ENCODE assay signal across 23 cellular contexts in the genomic region with DNA sequence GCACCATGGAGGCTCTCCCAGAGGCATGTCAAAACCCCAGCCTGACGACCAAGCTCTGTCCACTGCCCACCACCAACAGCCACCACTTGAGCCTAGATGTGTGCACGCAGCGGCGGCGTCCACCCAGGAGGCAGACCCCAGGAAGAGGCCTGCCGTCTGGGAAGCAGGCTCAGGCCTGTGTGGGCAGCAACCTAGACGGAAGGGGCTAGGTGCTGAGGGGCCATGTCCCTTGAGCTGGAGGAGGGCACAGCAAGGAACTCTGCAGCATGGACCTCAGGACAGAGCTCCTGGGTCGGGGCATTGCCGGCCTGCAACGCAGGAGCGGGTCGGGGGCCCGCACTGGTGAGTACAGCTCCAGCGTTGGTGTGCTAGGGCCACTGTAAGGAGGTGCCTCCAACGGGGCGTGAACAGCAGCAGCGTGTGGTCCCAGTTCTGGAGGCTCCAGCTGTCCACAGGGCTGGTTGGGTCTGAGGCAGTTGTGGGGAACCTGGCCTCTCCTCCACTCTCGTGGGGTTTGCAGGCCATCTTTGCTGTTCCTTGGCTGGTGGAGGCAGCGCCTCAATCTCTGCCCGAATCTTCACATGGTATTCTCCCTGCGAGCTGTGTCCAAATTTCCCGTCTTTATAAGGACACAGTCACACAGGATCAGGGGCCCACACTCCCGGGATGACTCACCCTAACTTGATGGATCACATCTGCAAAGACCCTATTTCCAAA. TPM values are rescaled to one million over a fixed set of nuclear protein-coding genes. Genes with fewer than 3 reads are reported as not detected.
DNase-seq lines count a peak whose midpoint lies in the region; ATAC-seq and TF ChIP-seq lines count a peak whose summit lies in the region.
"Had no signal": no experiment of that assay in that cellular context is flagged by ENCODE, and none has a peak within 500 bp of the region (broad histone marks: within the 10 kb centered on the region; RNA-seq: fewer than 3 reads in every experiment).

No MANE protein-coding gene starts in this region.

- peaks cover 17% of the 10 kb centered on the region for H3K4me1 ChIP-seq in upper lobe of right lung
- H3K4me1 ChIP-seq in CD8-positive, alpha-beta T cell (ENCODE audit: insufficient read depth, low read length) = peaks cover 21% of the 10 kb centered on the region

- CTCF ChIA-PET in activated CD8-positive, alpha-beta memory T cell treated with anti-CD3 and anti-CD28 coated beads, Interleukin-2, amount 10 ng/mL, durations not matched to agents 7 days and 5 days (lab: Charles Lee) = interaction anchor here (1.0 to 1.8 kb wide), 2 partner anchors 23 to 55 kb away, joined by 3 to 4 read pairs; no protein-coding TSS in a partner anchor
- CTCF ChIA-PET in CD4-positive, alpha-beta T cell (lab: Charles Lee) = no interaction called here
- CTCF ChIA-PET in CD8-positive, alpha-beta T cell (lab: Charles Lee) = interaction anchor here (1.5 to 2.4 kb wide), 2 partner anchors 53 to 69 kb away, joined by 3 to 18 read pairs; a partner anchor contains a TSS

- H3K36me3 Mint-ChIP-seq in activated CD8-positive, alpha-beta memory T cell treated with anti-CD3 and anti-CD28 coated beads, Interleukin-2, amount 10 ng/mL, durations not matched to agents 7 days and 5 days = peaks cover 6% of the 10 kb centered on the region
- H3K36me3 Mint-ChIP-seq in chondrocyte (ENCODE audit: low read depth) = no peaks in the 10 kb centered on the region
- H3K36me3 Mint-ChIP-seq in neural crest cell (ENCODE audit: low read depth) = peaks cover 7% of the 10 kb centered on the region
- H3K36me3 Mint-ChIP-seq in CD4-positive, alpha-beta T cell (ENCODE audit: low read depth) = no peaks in the 10 kb centered on the region
- no peaks in the 10 kb centered on the region for H3K36me3 Mint-ChIP-seq in CD8-positive, alpha-beta T cell
- H3K36me3 Mint-ChIP-seq: memory B cell had no signal

- no peak for ATAC-seq in activated CD8-positive, alpha-beta memory T cell treated with anti-CD3 and anti-CD28 coated beads, Interleukin-2, amount 10 ng/mL, durations not matched to agents 7 days and 5 days
- ATAC-seq in upper lobe of right lung (no peak), HG03460 (IDR thresholded peaks at IDR 0.05; ENCODE audit: unreplicated experiment) (no peak)
- no peak for ATAC-seq in CD4-positive, alpha-beta T cell (ENCODE audit: poor library complexity)
- ATAC-seq in CD8-positive, alpha-beta T cell = no peak

- H3K27ac ChIP-seq in upper lobe of right lung = no peak overlapping the region
- no peak overlapping the region for H3K27ac ChIP-seq in CD4-positive, alpha-beta T cell (ENCODE audit: low read depth, low read length)
- no peak overlapping the region for H3K27ac ChIP-seq in CD8-positive, alpha-beta T cell (ENCODE audit: low read depth, low read length)
- H3K27ac ChIP-seq: GM23248, SK-N-MC had no signal

- H3K27me3 ChIP-seq in upper lobe of right lung = no peaks in the 10 kb centered on the region
- H3K27me3 ChIP-seq in CD4-positive, alpha-beta T cell (ENCODE audit: control insufficient read depth, insufficient read depth, low read length) = no peaks in the 10 kb centered on the region
- no peaks in the 10 kb centered on the region for H3K27me3 ChIP-seq in CD8-positive, alpha-beta T cell (ENCODE audit: insufficient read depth, low read length)

- H3K27ac Mint-ChIP-seq in activated CD8-positive, alpha-beta memory T cell treated with anti-CD3 and anti-CD28 coated beads, Interleukin-2, amount 10 ng/mL, durations not matched to agents 7 days and 5 days = no peak overlapping the region
- no peak overlapping the region for H3K27ac Mint-ChIP-seq in chondrocyte (ENCODE audit: unreplicated experiment)
- H3K27ac Mint-ChIP-seq in neural crest cell (ENCODE audit: unreplicated experiment) = no peak overlapping the region
- H3K27ac Mint-ChIP-seq in CD4-positive, alpha-beta T cell = no peak overlapping the region
- H3K27ac Mint-ChIP-seq in CD8-positive, alpha-beta T cell = no peak overlapping the region
- H3K27ac Mint-ChIP-seq: activated naive CD8-positive, alpha-beta T cell treated with anti-CD3 and anti-CD28 coated beads for 36 hours; memory B cell; T-helper 1 cell treated with Interleukin-12 subunit alpha and Interleukin-12 subunit beta and Interleukin-4 antibody, amounts not matched to agents 30 μg/mL and 1 μg/mL, for 36 hours had no signal

- peaks cover 6% of the 10 kb centered on the region for H3K9me3 Mint-ChIP-seq in activated CD8-positive, alpha-beta memory T cell treated with anti-CD3 and anti-CD28 coated beads, Interleukin-2, amount 10 ng/mL, durations not matched to agents 7 days and 5 days (ENCODE audit: low read depth)
- H3K9me3 Mint-ChIP-seq in chondrocyte (ENCODE audit: low read depth) (peaks cover 3% of the 10 kb centered on the region), neural crest cell (peaks cover 8% of the 10 kb centered on the region)
- H3K9me3 Mint-ChIP-seq in CD4-positive, alpha-beta T cell = no peaks in the 10 kb centered on the region
- no peaks in the 10 kb centered on the region for H3K9me3 Mint-ChIP-seq in CD8-positive, alpha-beta T cell
- H3K9me3 Mint-ChIP-seq: CD8-positive, alpha-beta memory T cell had no signal

- intact Hi-C loops in upper lobe of right lung (cut with DNase I) = no loop called here
- intact Hi-C loops in CD4-positive, alpha-beta T cell (cut with DNase I, micrococcal nuclease) = no loop called here
- intact Hi-C loops in CD8-positive, alpha-beta T cell (cut with DNase I, micrococcal nuclease) = loop anchor here in 1 of 2 experiments (10.0 kb wide), 1 partner anchor 483 kb away; a partner anchor contains a TSS

- peaks cover 14% of the 10 kb centered on the region for H3K27me3 Mint-ChIP-seq in activated CD8-positive, alpha-beta memory T cell treated with anti-CD3 and anti-CD28 coated beads, Interleukin-2, amount 10 ng/mL, durations not matched to agents 7 days and 5 days
- H3K27me3 Mint-ChIP-seq in chondrocyte (ENCODE audit: low read depth) (no peaks in the 10 kb centered on the region), neural crest cell (ENCODE audit: low read depth) (peaks cover 29% of the 10 kb centered on the region)
- H3K27me3 Mint-ChIP-seq in CD4-positive, alpha-beta T cell = peaks cover 4% of the 10 kb centered on the region
- H3K27me3 Mint-ChIP-seq in CD8-positive, alpha-beta T cell (ENCODE audit: low read depth) = no peaks in the 10 kb centered on the region
- H3K27me3 Mint-ChIP-seq: CD8-positive, alpha-beta memory T cell had no signal

- TF ChIP-seq CTCF in chondrocyte (IDR thresholded peaks at IDR 0.05) (no peak), neural crest cell (conservative IDR thresholded peaks at IDR 0.05) (no peak), upper lobe of right lung (IDR thresholded peaks at IDR 0.05) (no peak)
- TF ChIP-seq CTCF in CD4-positive, alpha-beta T cell (IDR thresholded peaks at IDR 0.05) = no peak
- TF ChIP-seq CTCF in CD8-positive, alpha-beta T cell (IDR thresholded peaks at IDR 0.05) = no peak

- H3K4me1 Mint-ChIP-seq in activated CD8-positive, alpha-beta memory T cell treated with anti-CD3 and anti-CD28 coated beads, Interleukin-2, amount 10 ng/mL, durations not matched to agents 7 days and 5 days = peaks cover 14% of the 10 kb centered on the region
- peaks cover 14% of the 10 kb centered on the region for H3K4me1 Mint-ChIP-seq in chondrocyte (ENCODE audit: low read depth)
- H3K4me1 Mint-ChIP-seq in neural crest cell = peaks cover 32% of the 10 kb centered on the region
- peaks cover 23% of the 10 kb centered on the region for H3K4me1 Mint-ChIP-seq in CD4-positive, alpha-beta T cell (ENCODE audit: low read depth)
- peaks cover 24% of the 10 kb centered on the region for H3K4me1 Mint-ChIP-seq in CD8-positive, alpha-beta T cell (ENCODE audit: low read depth)

- no peaks in the 10 kb centered on the region for H3K36me3 ChIP-seq in upper lobe of right lung
- H3K36me3 ChIP-seq in CD8-positive, alpha-beta T cell (ENCODE audit: insufficient read depth, low read length) = no peaks in the 10 kb centered on the region

- POLR2A ChIA-PET in CD4-positive, alpha-beta T cell (lab: Charles Lee) = interaction anchor here (1.3 kb wide), 1 partner anchor 21 kb away, joined by 3 read pairs; a partner anchor contains a TSS
- POLR2A ChIA-PET in CD8-positive, alpha-beta T cell (lab: Charles Lee) = interaction anchor here (1.8 kb wide), 1 partner anchor 20 kb away, joined by 4 read pairs; a partner anchor contains a TSS

- peak; percentile 52 for DNase-seq in activated CD8-positive, alpha-beta memory T cell treated with anti-CD3 and anti-CD28 coated beads for 24 hours
- no peak for DNase-seq in activated CD8-positive, alpha-beta memory T cell treated with anti-CD3 and anti-CD28 coated beads, Interleukin-2, amount 10 ng/mL, durations not matched to agents 7 days and 5 days
- DNase-seq in chondrocyte (ENCODE audit: low spot score) = peak; percentile 85
- DNase-seq in neural crest cell (ENCODE audit: low read depth, low spot score) = no peak
- peak; percentile 66 for DNase-seq in upper lobe of right lung
- DNase-seq in CD4-positive, alpha-beta T cell = no peak
- DNase-seq in CD8-positive, alpha-beta T cell = no peak
- DNase-seq: activated CD4-positive, alpha-beta T cell treated with anti-CD3 and anti-CD28 coated beads, Interleukin-2, amount 50 U/mL, for 1 hour; activated CD8-positive, alpha-beta memory T cell treated with anti-CD3 and anti-CD28 coated beads, Interleukin-2, amount 50 U/mL, for 4 hours; activated naive CD8-positive, alpha-beta T cell treated with anti-CD3 and anti-CD28 coated beads for 36 hours; AML-193; CD8-positive, alpha-beta memory T cell; GF-D8; NCI-H1092 treated with DMSO at 0.1 percent for 48 hours; NCI-H2029; stimulated activated CD4-positive, alpha-beta T cell treated with anti-CD3 and anti-CD28 coated beads, Interleukin-12 subunit alpha, Interleukin-12 subunit beta, amount 100 ng/mL, for 4 hours; stimulated activated CD4-positive, alpha-beta T cell treated with anti-CD3 and anti-CD28 coated beads, Interleukin-4, amount 100 ng/mL, for 24 hours; stimulated activated naive CD4-positive, alpha-beta T cell had no signal

- no peak overlapping the region for H3K4me3 Mint-ChIP-seq in activated CD8-positive, alpha-beta memory T cell treated with anti-CD3 and anti-CD28 coated beads, Interleukin-2, amount 10 ng/mL, durations not matched to agents 7 days and 5 days
- H3K4me3 Mint-ChIP-seq in chondrocyte (ENCODE audit: unreplicated experiment) = no peak overlapping the region
- H3K4me3 Mint-ChIP-seq in neural crest cell = peak overlapping the region; percentile 66
- no peak overlapping the region for H3K4me3 Mint-ChIP-seq in CD4-positive, alpha-beta T cell
- H3K4me3 Mint-ChIP-seq in CD8-positive, alpha-beta T cell = no peak overlapping the region
- H3K4me3 Mint-ChIP-seq: activated naive CD8-positive, alpha-beta T cell treated with anti-CD3 and anti-CD28 coated beads for 36 hours; memory B cell; T-helper 1 cell treated with Interleukin-12 subunit alpha and Interleukin-12 subunit beta and Interleukin-4 antibody, amounts not matched to agents 30 μg/mL and 1 μg/mL, for 36 hours had no signal

- H3K4me3 ChIP-seq in upper lobe of right lung = no peak overlapping the region
- H3K4me3 ChIP-seq in CD8-positive, alpha-beta T cell (ENCODE audit: low read depth, low read length) = no peak overlapping the region
- H3K4me3 ChIP-seq: GM23248, SK-N-MC had no signal

- no peaks in the 10 kb centered on the region for H3K9me3 ChIP-seq in upper lobe of right lung
- H3K9me3 ChIP-seq in CD4-positive, alpha-beta T cell (ENCODE audit: control insufficient read depth, low read length) = no peaks in the 10 kb centered on the region
- H3K9me3 ChIP-seq in CD8-positive, alpha-beta T cell (ENCODE audit: low read length) = no peaks in the 10 kb centered on the region

RNA-seq across cellular contexts. Expression of a gene that starts 20.5 kb away (rescaled TPM):
- total RNA-seq in activated CD8-positive, alpha-beta memory T cell treated with anti-CD3 and anti-CD28 coated beads, Interleukin-2, amount 10 ng/mL, durations not matched to agents 7 days and 5 days = 1 to 10 TPM; 4.9 to 5.5 TPM
- total RNA-seq in chondrocyte = 2.1 to 2.8 TPM (median 2.6 TPM) in 3 replicates
- 2.2 and 2.7 TPM in 2 replicates for total RNA-seq in neural crest cell
- 12.3 TPM for total RNA-seq in upper lobe of right lung
- 1 to 10 TPM; 2.9 to 3.0 TPM for total RNA-seq in CD4-positive, alpha-beta T cell
- 1 to 10 TPM; 2.0 to 2.3 TPM for total RNA-seq in CD8-positive, alpha-beta T cell

RNA-seq across cellular contexts. Expression of a gene that starts 25.8 kb away (rescaled TPM):
- total RNA-seq in activated CD8-positive, alpha-beta memory T cell treated with anti-CD3 and anti-CD28 coated beads, Interleukin-2, amount 10 ng/mL, durations not matched to agents 7 days and 5 days = 100 to 1,000 TPM; 178 to 202 TPM
- total RNA-seq in chondrocyte = 143 to 158 TPM (median 156 TPM) in 3 replicates
- 179 and 191 TPM in 2 replicates for total RNA-seq in neural crest cell
- 174 TPM for total RNA-seq in upper lobe of right lung
- total RNA-seq in CD4-positive, alpha-beta T cell = 10 to 100 TPM; 58.8 to 66.5 TPM
- total RNA-seq in CD8-positive, alpha-beta T cell = 10 to 100 TPM; 65.7 to 67.7 TPM

RNA-seq across cellular contexts. Expression of a gene that starts 43.7 kb away (rescaled TPM):
- 1 to 10 TPM; 4.6 to 8.5 TPM for total RNA-seq in activated CD8-positive, alpha-beta memory T cell treated with anti-CD3 and anti-CD28 coated beads, Interleukin-2, amount 10 ng/mL, durations not matched to agents 7 days and 5 days
- total RNA-seq in chondrocyte (31.7 to 39.6 TPM (median 39.2 TPM) in 3 replicates), neural crest cell (14.0 and 14.4 TPM in 2 replicates), upper lobe of right lung (30.3 TPM)
- total RNA-seq in CD4-positive, alpha-beta T cell = 1 to 10 TPM; 4.4 to 4.7 TPM
- 1 to 10 TPM; 1.6 to 1.7 TPM for total RNA-seq in CD8-positive, alpha-beta T cell

Comparison
In these comparisons a context has a peak if more than half of its experiments do, and no peak if none do; other contexts are left out.
1. DNase-seq: peak in activated CD8-positive, alpha-beta memory T cell treated with anti-CD3 and anti-CD28 coated beads for 24 hours (single experiment), chondrocyte (single experiment) and upper lobe of right lung (single experiment); none in activated CD8-positive, alpha-beta memory T cell treated with anti-CD3 and anti-CD28 coated beads, Interleukin-2, amount 10 ng/mL, durations not matched to agents 7 days and 5 days (single experiment), neural crest cell (single experiment), CD4-positive, alpha-beta T cell (0 of 10) and CD8-positive, alpha-beta T cell (0 of 7).